1 cellular context compared by ENCODE assay signal in genomic region chr2:27370816-27371620, GRCh38.
TF ChIP-seq lines count a peak whose summit lies in the region.

No MANE protein-coding gene starts in this region.

TF ChIP-seq in H1, 55 proteins besides CTCF, POLR2A, EP300 and RAD21:
- TF ChIP-seq PHF8 (conservative IDR thresholded peaks at IDR 0.05; ENCODE audit: low read depth, low read length) (no peak), POLR2AphosphoS5 (IDR thresholded peaks at IDR 0.05; ENCODE audit: low read depth, low read length) (no peak), E2F6 (IDR thresholded peaks at IDR 0.05) (peak; percentile 84), MAX (IDR thresholded peaks at IDR 0.05) (peak; percentile 85), NANOG (IDR thresholded peaks at IDR 0.05; ENCODE audit: insufficient read depth, low read depth, low read length, poor library complexity, severe bottlenecking) (no peak), KDM5A (IDR thresholded peaks at IDR 0.05; ENCODE audit: low read length) (peak; percentile 46; the same call in 1 of the 2 replicates)
